18 cellular contexts compared by ENCODE assay signal in genomic region chr5:143569722-143570567, GRCh38.
"Had no signal": no experiment of that assay in that cellular context is flagged by ENCODE, and none has a peak within 500 bp of the region (broad histone marks: within the 10 kb centered on the region; RNA-seq: fewer than 3 reads in every experiment).

No MANE protein-coding gene starts in this region.

- H3K4me3 ChIP-seq: left ventricle myocardium inferior, neural progenitor cell, sigmoid colon, testis had no signal

- H3K4me1 Mint-ChIP-seq: neural progenitor cell had no signal

- H2AFZ ChIP-seq: neural progenitor cell had no signal

- ATAC-seq: activated naive CD4-positive, alpha-beta T cell treated with anti-CD3 and anti-CD28 coated beads, Interleukin-2, amount 50 U/mL, for 72 hours had no signal

- H3K9me3 Mint-ChIP-seq: neural progenitor cell had no signal

- H3K27ac Mint-ChIP-seq: activated naive CD4-positive, alpha-beta T cell treated with anti-CD3 and anti-CD28 coated beads, Interleukin-2, amount 50 U/mL, for 72 hours; neural progenitor cell; stimulated activated naive CD8-positive, alpha-beta T cell treated with anti-CD3 and anti-CD28 coated beads, Interleukin-15, Interleukin-2, amounts not matched to agents 100 ng/mL and 50 ng/mL, for 24 hours had no signal

- DNase-seq: activated CD4-positive, alpha-beta T cell treated with anti-CD3 and anti-CD28 coated beads, Interleukin-2, amount 50 U/mL, for 4 hours; activated effector memory CD4-positive, alpha-beta T cell treated with Interleukin-2 at 50 U/mL for 16 hours; activated T-cell treated with anti-CD3 and anti-CD28 coated beads, Interleukin-2, amount 50 U/mL, for 1 hour; amniotic stem cell; cerebellar nuclear complex; dermis blood vessel endothelial cell; erythroblast; glutamatergic neuron; left ventricle myocardium inferior; posterior cingulate gyrus; sigmoid colon; stimulated activated CD4-positive, alpha-beta T cell treated with anti-CD3 and anti-CD28 coated beads, Interleukin-2, amount 100 ng/mL, for 48 hours; T-helper 2 cell had no signal

- H3K4me1 ChIP-seq: neural progenitor cell, testis had no signal

- H3K4me2 ChIP-seq: neural progenitor cell had no signal

- H3K36me3 ChIP-seq: brain microvascular endothelial cell, left ventricle myocardium inferior, neural progenitor cell, sigmoid colon had no signal

- H3K4me3 Mint-ChIP-seq: neural progenitor cell; stimulated activated naive CD8-positive, alpha-beta T cell treated with anti-CD3 and anti-CD28 coated beads, Interleukin-15, Interleukin-2, amounts not matched to agents 100 ng/mL and 50 ng/mL, for 24 hours had no signal

- H3K27ac ChIP-seq: brain microvascular endothelial cell, left ventricle myocardium inferior, neural progenitor cell, sigmoid colon, testis had no signal

- H3K9me3 ChIP-seq: left ventricle myocardium inferior, sigmoid colon, testis had no signal

- H3K27me3 ChIP-seq: brain microvascular endothelial cell, neural progenitor cell, sigmoid colon, testis had no signal

- H3K36me3 Mint-ChIP-seq: activated naive CD4-positive, alpha-beta T cell treated with anti-CD3 and anti-CD28 coated beads, Interleukin-2, amount 50 U/mL, for 72 hours; neural progenitor cell had no signal
